Comparison of ENCODE assay signal across 9 cellular contexts in the genomic region with DNA sequence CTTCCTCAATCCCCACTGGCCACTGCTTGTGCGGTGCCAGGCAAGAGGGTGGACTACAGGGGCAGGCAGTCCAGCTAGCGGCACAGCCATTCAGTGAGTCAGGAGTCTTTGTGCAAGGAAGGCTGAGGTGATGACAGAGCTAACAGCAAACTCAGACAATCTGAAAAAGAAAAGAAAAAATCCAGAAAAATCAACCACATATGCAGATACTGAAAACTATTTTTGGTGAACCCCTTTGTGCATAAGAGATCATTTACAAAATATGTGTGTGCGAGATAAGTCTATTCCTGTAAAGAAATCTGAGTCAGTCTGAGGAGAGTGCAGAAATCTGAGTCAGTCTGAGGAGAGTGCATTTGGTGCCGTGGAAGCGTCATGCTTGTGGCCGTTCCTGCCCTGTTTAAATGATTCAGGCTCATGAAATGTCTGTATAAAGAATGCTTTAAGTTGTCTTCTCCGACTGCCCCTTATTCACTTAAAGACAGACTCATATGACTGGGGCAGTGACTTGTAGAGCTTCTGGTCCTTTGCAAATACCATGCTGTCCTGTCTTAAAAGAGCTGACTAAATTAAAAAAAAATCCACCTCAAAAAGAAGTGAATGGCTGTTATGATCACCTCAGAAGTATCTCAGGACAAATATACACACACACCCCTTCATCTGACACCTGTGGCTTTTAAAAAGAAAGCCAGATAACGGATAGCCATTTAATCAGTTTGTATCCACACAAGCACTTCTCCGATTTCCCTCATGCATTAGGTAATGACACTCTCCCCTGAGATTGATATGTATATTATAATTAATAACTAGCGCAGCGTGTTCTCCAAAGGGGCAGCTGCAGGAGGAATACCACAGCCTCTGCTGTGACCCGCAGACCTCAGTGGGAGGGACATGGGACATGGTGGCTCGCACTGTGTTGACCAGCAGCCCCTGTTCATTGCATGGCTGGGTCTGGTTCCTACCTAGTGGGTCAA. TPM values are rescaled to one million over a fixed set of nuclear protein-coding genes. Genes with fewer than 3 reads are reported as not detected.
DNase-seq lines count a peak whose midpoint lies in the region; ATAC-seq and TF ChIP-seq lines count a peak whose summit lies in the region.
"Had no signal": no experiment of that assay in that cellular context is flagged by ENCODE, and none has a peak within 500 bp of the region (broad histone marks: within the 10 kb centered on the region; RNA-seq: fewer than 3 reads in every experiment).

No MANE protein-coding gene starts in this region.

- TF ChIP-seq CTCF in cardiac fibroblast (IDR thresholded peaks at IDR 0.05; ENCODE audit: low read depth, low read length): no peak
- no peak for TF ChIP-seq CTCF in lung (IDR thresholded peaks at IDR 0.05; ENCODE audit: control extremely low read depth, extremely low read depth)

- peaks cover 0 to 2% of the 10 kb centered on the region in 2 donors for H3K36me3 ChIP-seq in lung (ENCODE audit: control insufficient read depth in 2 of 2, insufficient read depth in 2 of 2, low read length in 2 of 2)

- WGBS in lung, 2 donors: 58 to 79% methylated on average over 13 of the region's 13 CpGs

- no peaks in the 10 kb centered on the region for H3K9me3 ChIP-seq in lung (ENCODE audit: control insufficient read depth in 2 of 2, insufficient read depth in 1 of 2, low read length in 1 of 2)

- peak overlapping the region; percentile 68 to 91 for H3K27ac ChIP-seq in lung (ENCODE audit: low read depth in 1 of 2, low read length in 1 of 2)

- no peaks in the 10 kb centered on the region for H3K27me3 ChIP-seq in lung (ENCODE audit: control insufficient read depth, insufficient read depth)

- ATAC-seq in lung (ENCODE audit: insufficient read depth, low FRiP score) (peak; percentile 80), HG02885 (IDR thresholded peaks at IDR 0.05; ENCODE audit: poor library complexity, unreplicated experiment) (no peak), GM19455 (IDR thresholded peaks at IDR 0.05; ENCODE audit: unreplicated experiment) (no peak), HG02852 (IDR thresholded peaks at IDR 0.05; ENCODE audit: unreplicated experiment) (no peak)

- DNase-seq in 8988T (peak; percentile 54), M059J (ENCODE audit: low read depth) (peak; percentile 99), cardiac fibroblast (ENCODE audit: low read depth in 2 of 2) (peak; percentile 96 to 99), lung (ENCODE audit: low spot score) (no peak)
- DNase-seq in stimulated activated CD4-positive, alpha-beta T cell treated with anti-CD3 and anti-CD28 coated beads, Interleukin-2, amount 100 ng/mL, for 48 hours: no peak
- DNase-seq: MM.1S had no signal

- H3K4me1 ChIP-seq in lung (ENCODE audit: control insufficient read depth in 2 of 2, insufficient read depth in 2 of 2, low read length in 2 of 2): peaks cover 10 to 44% of the 10 kb centered on the region in 2 donors

- peak overlapping the region; percentile 8 to 24 for H3K4me3 ChIP-seq in cardiac fibroblast (replicated peaks in 1 of 2; ENCODE audit: low read depth in 2 of 2, low read length in 2 of 2)
- H3K4me3 ChIP-seq in lung: no peak overlapping the region

RNA-seq across cellular contexts. Expression of gene TRIO, which starts 47.3 kb away (rescaled TPM):
- total RNA-seq in M059J (2014; rRNA removed; shearing (Covaris generic)): 55.8 and 116 TPM in 2 replicates
- 100 to 1,000 TPM; 165 to 243 TPM for total RNA-seq in lung
- polyA plus RNA-seq in lung: 10 to 100 TPM; 23.8 to 55.3 TPM

Comparison
In these comparisons a context has a peak if more than half of its experiments do, and no peak if none do; other contexts are left out.
1. DNase-seq: peak in 8988T (single experiment), M059J (single experiment) and cardiac fibroblast (2 of 2); none in lung (single experiment) and stimulated activated CD4-positive, alpha-beta T cell treated with anti-CD3 and anti-CD28 coated beads, Interleukin-2, amount 100 ng/mL, for 48 hours (0 of 2).